Comparison of ENCODE assay signal across 8 cellular contexts in genomic region chr2:86442642-86443005, GRCh38. TPM values are rescaled to one million over a fixed set of nuclear protein-coding genes. Genes with fewer than 3 reads are reported as not detected.
DNase-seq lines count a peak whose midpoint lies in the region; ATAC-seq and TF ChIP-seq lines count a peak whose summit lies in the region.

No MANE protein-coding gene starts in this region.

- H3K9me3 ChIP-seq in lung (ENCODE audit: control insufficient read depth in 2 of 2, insufficient read depth in 1 of 2, low read length in 1 of 2), result peaks cover 0 to 2% of the 10 kb centered on the region in 2 donors

- ATAC-seq in GM18909 (IDR thresholded peaks at IDR 0.05; ENCODE audit: poor library complexity, unreplicated experiment), result peak; percentile 75
- peak; percentile 57 for ATAC-seq in HG03196 (IDR thresholded peaks at IDR 0.05; ENCODE audit: unreplicated experiment)
- ATAC-seq in activated CD8-positive, alpha-beta T cell treated with anti-CD3 and anti-CD28 coated beads, Interleukin-2, amount 10 ng/mL, durations not matched to agents 7 days and 5 days, result peak; percentile 68
- ATAC-seq in lung (ENCODE audit: insufficient read depth, low FRiP score), result peak; percentile 85

- TF ChIP-seq CTCF in AG09319 (IDR thresholded peaks at IDR 0.05; ENCODE audit: low read depth, low read length), result no peak
- TF ChIP-seq CTCF in lung (IDR thresholded peaks at IDR 0.05; ENCODE audit: control extremely low read depth, extremely low read depth), result no peak

- H3K27me3 ChIP-seq in lung (ENCODE audit: control insufficient read depth, insufficient read depth), result no peaks in the 10 kb centered on the region

- peaks cover 46% of the 10 kb centered on the region for H3K4me1 Mint-ChIP-seq in activated CD8-positive, alpha-beta T cell treated with anti-CD3 and anti-CD28 coated beads, Interleukin-2, amount 10 ng/mL, durations not matched to agents 7 days and 5 days (ENCODE audit: low read depth)

- peak overlapping the region; percentile 96 for H3K4me3 Mint-ChIP-seq in activated CD8-positive, alpha-beta T cell treated with anti-CD3 and anti-CD28 coated beads, Interleukin-2, amount 10 ng/mL, durations not matched to agents 7 days and 5 days

- POLR2A ChIA-PET in activated CD8-positive, alpha-beta T cell treated with anti-CD3 and anti-CD28 coated beads, Interleukin-2, amount 10 ng/mL, durations not matched to agents 7 days and 5 days (lab: Charles Lee), result interaction anchor here (0.6 to 3.2 kb wide), 10 partner anchors 32 to 365 kb away, joined by 3 to 24 read pairs (median 4); partner anchors contain the start of genes CHMP3, IMMT and MRPL35

- H3K9me3 Mint-ChIP-seq in activated CD8-positive, alpha-beta T cell treated with anti-CD3 and anti-CD28 coated beads, Interleukin-2, amount 10 ng/mL, durations not matched to agents 7 days and 5 days (ENCODE audit: insufficient read depth), result peaks cover 22% of the 10 kb centered on the region

- CTCF ChIA-PET in activated CD8-positive, alpha-beta T cell treated with anti-CD3 and anti-CD28 coated beads, Interleukin-2, amount 10 ng/mL, durations not matched to agents 7 days and 5 days (lab: Charles Lee), result interaction anchor here (0.6 to 2.9 kb wide), 5 partner anchors 25 to 222 kb away, joined by 3 to 17 read pairs (median 4); no protein-coding TSS in a partner anchor

- WGBS in lung, 2 donors, result 0 to 2% methylated on average over 5 of the region's 5 CpGs

- peaks cover 68% of the 10 kb centered on the region for H3K36me3 Mint-ChIP-seq in activated CD8-positive, alpha-beta T cell treated with anti-CD3 and anti-CD28 coated beads, Interleukin-2, amount 10 ng/mL, durations not matched to agents 7 days and 5 days (ENCODE audit: low read depth)

- H3K36me3 ChIP-seq in lung (ENCODE audit: control insufficient read depth in 2 of 2, insufficient read depth in 2 of 2, low read length in 2 of 2), result peaks cover 7 to 9% of the 10 kb centered on the region in 2 donors

- H3K27ac ChIP-seq in lung (ENCODE audit: low read depth in 1 of 2, low read length in 1 of 2), result peak overlapping the region; percentile 98

- peaks cover 7 to 24% of the 10 kb centered on the region in 2 donors for H3K4me1 ChIP-seq in lung (ENCODE audit: control insufficient read depth in 2 of 2, insufficient read depth in 2 of 2, low read length in 2 of 2)

- no peaks in the 10 kb centered on the region for H3K27me3 Mint-ChIP-seq in activated CD8-positive, alpha-beta T cell treated with anti-CD3 and anti-CD28 coated beads, Interleukin-2, amount 10 ng/mL, durations not matched to agents 7 days and 5 days (ENCODE audit: low read depth)

- H3K27ac Mint-ChIP-seq in activated CD8-positive, alpha-beta T cell treated with anti-CD3 and anti-CD28 coated beads, Interleukin-2, amount 10 ng/mL, durations not matched to agents 7 days and 5 days, result peak overlapping the region; percentile 97

- DNase-seq in AG09319 (ENCODE audit: extremely low read depth, low read depth), result peak; percentile 77
- DNase-seq in NCI-H748 (lab: John Stamatoyannopoulos, UW; ENCODE audit: unreplicated experiment), result peak; percentile 78
- DNase-seq in activated CD8-positive, alpha-beta T cell treated with anti-CD3 and anti-CD28 coated beads, Interleukin-2, amount 10 ng/mL, durations not matched to agents 7 days and 5 days, result peak; percentile 88
- DNase-seq in effector CD8-positive, alpha-beta T cell (lab: John Stamatoyannopoulos, UW), result peak; percentile 60
- peak; percentile 91 for DNase-seq in lung (ENCODE audit: low spot score)
- peak; percentile 62 to 79 (median 69) for DNase-seq in stimulated activated CD4-positive, alpha-beta T cell treated with anti-CD3 and anti-CD28 coated beads, TNF-alpha, amount 100 ng/mL, for 48 hours (ENCODE audit: low read depth in 3 of 3)

- no peak overlapping the region for H3K4me3 ChIP-seq in lung

RNA-seq across cellular contexts. Expression of gene KDM3A, which starts 1.5 kb away (rescaled TPM):
- 10 to 100 TPM; 74.9 to 80.1 TPM for total RNA-seq in activated CD8-positive, alpha-beta T cell treated with anti-CD3 and anti-CD28 coated beads, Interleukin-2, amount 10 ng/mL, durations not matched to agents 7 days and 5 days
- total RNA-seq in lung, result 100 to 1,000 TPM in 1 of 2 donors, 10 to 100 TPM in 1; 37.2 to 130 TPM
- 10 to 100 TPM; 17.5 to 18.5 TPM for polyA plus RNA-seq in lung
